In genomic region chr11:17401841-17402240, GRCh38 we compare ENCODE assay signal across 25 cellular contexts. TPM values are rescaled to one million over a fixed set of nuclear protein-coding genes. Genes with fewer than 3 reads are reported as not detected.
"Had no signal": no experiment of that assay in that cellular context is flagged by ENCODE, and none has a peak within 500 bp of the region (broad histone marks: within the 10 kb centered on the region; RNA-seq: fewer than 3 reads in every experiment).

No MANE protein-coding gene starts in this region.

- H3K36me3 ChIP-seq: SJSA1 had no signal

- H3K27ac ChIP-seq: SJSA1 had no signal

- H3K4me1 ChIP-seq: SJSA1 had no signal

- DNase-seq: activated CD4-positive, alpha-beta T cell treated with anti-CD3 and anti-CD28 coated beads, Interleukin-2, amount 10 ng/mL, durations not matched to agents 24 days and 14 days; activated CD4-positive, alpha-beta T cell treated with anti-CD3 and anti-CD28 coated beads, Interleukin-2, amount 50 U/mL, for 48 hours; activated CD4-positive, CD25-positive, alpha-beta regulatory T cell treated with anti-CD3 and anti-CD28 coated beads, Interleukin-2, amount 50 U/mL, for 72 hours; activated CD8-positive, alpha-beta memory T cell treated with anti-CD3 and anti-CD28 coated beads, Interleukin-2, amount 10 ng/mL, durations not matched to agents 7 days and 5 days; activated effector memory CD4-positive, alpha-beta T cell treated with Interleukin-2 at 50 U/mL for 16 hours; activated naive CD4-positive, alpha-beta T cell; activated naive CD8-positive, alpha-beta T cell treated with anti-CD3 and anti-CD28 coated beads, Interleukin-2, amount 50 U/mL, for 24 hours; activated T-cell treated with anti-CD3 and anti-CD28 coated beads, Interleukin-2, amount 50 U/mL, for 24 hours; amygdala; Kasumi-1; KBM-7; MV-4-11; NCI-H1105; NCI-H1436; NCI-H1694 treated with DMSO at 0.1 percent for 48 hours; NCI-H2029 treated with DMSO at 0.1 percent for 48 hours; NCI-H345; NCI-H510A; NCI-H526 treated with DMSO at 0.1 percent for 48 hours; NCI-H82; OCI-M1; SHP77; SW 1271; T-helper 9 cell had no signal

- H3K9me3 ChIP-seq: SJSA1 had no signal

- H3K4me3 ChIP-seq: SJSA1 had no signal

RNA-seq across cellular contexts. Expression of gene KCNJ11, which starts 13.4 kb away (rescaled TPM):
- total RNA-seq: SJSA1 had no signal
